ENCODE assay signal across 19 cellular contexts in genomic region chr6:42158011-42158410, GRCh38. TPM values are rescaled to one million over a fixed set of nuclear protein-coding genes. Genes with fewer than 3 reads are reported as not detected.
A peak's percentile ranks its signal among the peaks of the same experiment; 100 is the strongest.
DNase-seq lines count a peak whose midpoint lies in the region; ATAC-seq and TF ChIP-seq lines count a peak whose summit lies in the region.
"Had no signal": no experiment of that assay in that cellular context is flagged by ENCODE, and none has a peak within 500 bp of the region (broad histone marks: within the 10 kb centered on the region; RNA-seq: fewer than 3 reads in every experiment).

No MANE protein-coding gene starts in this region.

- H3K27me3 ChIP-seq in right atrium auricular region: no peaks in the 10 kb centered on the region
- H3K27me3 ChIP-seq: adrenal gland had no signal

- no peak for TF ChIP-seq CTCF in right atrium auricular region (IDR thresholded peaks at IDR 0.05)
- TF ChIP-seq CTCF in foreskin fibroblast (IDR thresholded peaks at IDR 0.05; ENCODE audit: low read depth, low read length): no peak

- H3K9me3 ChIP-seq in right atrium auricular region: no peaks in the 10 kb centered on the region
- H3K9me3 ChIP-seq: adrenal gland had no signal

- H3K4me3 ChIP-seq in right atrium auricular region: no peak overlapping the region
- no peak overlapping the region for H3K4me3 ChIP-seq in foreskin fibroblast (ENCODE audit: low read depth in 1 of 2, low read length in 2 of 2)
- H3K4me3 ChIP-seq: adrenal gland, coronary artery had no signal

- no peak overlapping the region for H3K27ac ChIP-seq in right atrium auricular region
- H3K27ac ChIP-seq: adrenal gland, coronary artery, KMS-11 had no signal

- DNase-seq in Right ventricle myocardium superior (no peak), right atrium auricular region (ENCODE audit: low spot score) (no peak), foreskin fibroblast (peak; percentile 60 to 84), left lobe of liver (ENCODE audit: low spot score) (no peak), NCI-H524 (lab: John Stamatoyannopoulos, UW) (no peak)
- DNase-seq: 8988T; activated T-cell treated with anti-CD3 and anti-CD28 coated beads, Interleukin-2, amount 50 U/mL, for 1 hour; adrenal gland; Calu3; foreskin melanocyte; immature natural killer cell; NCI-H1417; NCI-H446 treated with DMSO at 0.1 percent for 48 hours; T-helper 1 cell had no signal

- intact Hi-C loops in Right ventricle myocardium superior (cut with DNase I): no loop called here

- H3K36me3 ChIP-seq in right atrium auricular region: no peaks in the 10 kb centered on the region
- H3K36me3 ChIP-seq: adrenal gland had no signal

- H3K4me1 ChIP-seq in right atrium auricular region: no peaks in the 10 kb centered on the region
- H3K4me1 ChIP-seq: adrenal gland had no signal

- ATAC-seq in Right ventricle myocardium superior (ENCODE audit: poor library complexity) (peak; percentile 57), HG02840 (IDR thresholded peaks at IDR 0.05; ENCODE audit: low FRiP score, unreplicated experiment) (no peak), left lobe of liver (no peak)
- ATAC-seq: activated CD4-positive, CD25-positive, alpha-beta regulatory T cell treated with anti-CD3 and anti-CD28 coated beads, Interleukin-2, amount 50 U/mL, for 24 hours had no signal

RNA-seq across cellular contexts. Expression of gene GUCA1A, which starts 15.2 kb away (rescaled TPM):
- total RNA-seq in Right ventricle myocardium superior (not detected), right atrium auricular region (not detected), left lobe of liver (not detected)
- total RNA-seq: adrenal gland, Calu3, H4 had no signal

RNA-seq across cellular contexts. Expression of gene C6orf132, which starts 15.6 kb away (rescaled TPM):
- total RNA-seq in Right ventricle myocardium superior (1.9 TPM), right atrium auricular region (1 to 10 TPM; 1.9 to 2.8 TPM), left lobe of liver (0.38 TPM)
- total RNA-seq: H4 had no signal

RNA-seq across cellular contexts. Expression of gene GUCA1B, which starts 36.7 kb away (rescaled TPM):
- total RNA-seq in Right ventricle myocardium superior (0.46 TPM), right atrium auricular region (under 1 TPM; 0.74 to 0.83 TPM), left lobe of liver (0.81 TPM)
- total RNA-seq: H4 had no signal

RNA-seq across cellular contexts. Expression of gene MRPS10, which starts 59.6 kb away (rescaled TPM):
- total RNA-seq in Right ventricle myocardium superior (57.0 TPM), right atrium auricular region (10 to 100 TPM; 27.9 to 52.4 TPM), left lobe of liver (18.1 TPM)

Comparison
In these comparisons a context has a peak if more than half of its experiments do, and no peak if none do; other contexts are left out.
1. DNase-seq: peak in foreskin fibroblast (2 of 2); none in Right ventricle myocardium superior (single experiment), right atrium auricular region (single experiment), left lobe of liver (single experiment) and NCI-H524 (0 of 2).